Comparison of ENCODE assay signal across 10 cellular contexts in genomic region chr21:29182674-29183073, GRCh38. TPM values are rescaled to one million over a fixed set of nuclear protein-coding genes. Genes with fewer than 3 reads are reported as not detected.
DNase-seq lines count a peak whose midpoint lies in the region; TF ChIP-seq lines count a peak whose summit lies in the region.
"Had no signal": no experiment of that assay in that cellular context is flagged by ENCODE, and none has a peak within 500 bp of the region (broad histone marks: within the 10 kb centered on the region; RNA-seq: fewer than 3 reads in every experiment).

No MANE protein-coding gene starts in this region.

- H3K4me3 ChIP-seq in brain microvascular endothelial cell (ENCODE audit: low read depth, low read length): no peak overlapping the region

- intact Hi-C loops in activated naive CD4-positive, alpha-beta T cell treated with anti-CD3 and anti-CD28 coated beads for 36 hours (cut with micrococcal nuclease): loop anchor here (1.0 to 2.0 kb wide), 5 partner anchors 14 to 117 kb away; no protein-coding TSS in a partner anchor
- intact Hi-C loops in head of caudate nucleus (cut with DNase I): no loop called here

- H3K27ac ChIP-seq in brain microvascular endothelial cell: peak overlapping the region; percentile 99

- H3K27me3 Mint-ChIP-seq in activated naive CD4-positive, alpha-beta T cell treated with anti-CD3 and anti-CD28 coated beads for 36 hours (ENCODE audit: low read depth): no peaks in the 10 kb centered on the region
- H3K27me3 Mint-ChIP-seq in mesothelial cell of epicardium (ENCODE audit: low read depth) (no peaks in the 10 kb centered on the region), type B pancreatic cell (no peaks in the 10 kb centered on the region)

- in situ Hi-C loops in brain microvascular endothelial cell (cut with HindIII; ENCODE audit: low pct_ligation_motif_present, low sequenced_read_pairs): no loop called here

- H3K4me3 Mint-ChIP-seq in activated naive CD4-positive, alpha-beta T cell treated with anti-CD3 and anti-CD28 coated beads for 36 hours: no peak overlapping the region
- no peak overlapping the region for H3K4me3 Mint-ChIP-seq in mesothelial cell of epicardium
- peak overlapping the region; percentile 83 for H3K4me3 Mint-ChIP-seq in type B pancreatic cell

- H3K9me3 Mint-ChIP-seq in activated naive CD4-positive, alpha-beta T cell treated with anti-CD3 and anti-CD28 coated beads for 36 hours: no peaks in the 10 kb centered on the region
- H3K9me3 Mint-ChIP-seq in mesothelial cell of epicardium (no peaks in the 10 kb centered on the region), type B pancreatic cell (peaks cover 7% of the 10 kb centered on the region)

- H3K36me3 Mint-ChIP-seq in activated naive CD4-positive, alpha-beta T cell treated with anti-CD3 and anti-CD28 coated beads for 36 hours (ENCODE audit: low read depth): peaks cover 2% of the 10 kb centered on the region
- H3K36me3 Mint-ChIP-seq in mesothelial cell of epicardium (no peaks in the 10 kb centered on the region), type B pancreatic cell (no peaks in the 10 kb centered on the region)

- peaks cover 14% of the 10 kb centered on the region for H3K4me1 Mint-ChIP-seq in activated naive CD4-positive, alpha-beta T cell treated with anti-CD3 and anti-CD28 coated beads for 36 hours (ENCODE audit: low read depth)
- peaks cover 25% of the 10 kb centered on the region for H3K4me1 Mint-ChIP-seq in mesothelial cell of epicardium
- peaks cover 16% of the 10 kb centered on the region for H3K4me1 Mint-ChIP-seq in type B pancreatic cell (ENCODE audit: unreplicated experiment)

- H3K27ac Mint-ChIP-seq in activated naive CD4-positive, alpha-beta T cell treated with anti-CD3 and anti-CD28 coated beads for 36 hours: peak overlapping the region; percentile 93
- H3K27ac Mint-ChIP-seq in mesothelial cell of epicardium (peak overlapping the region; percentile 96), type B pancreatic cell (peak overlapping the region; percentile 94)

- no peak for TF ChIP-seq CTCF in brain microvascular endothelial cell (IDR thresholded peaks at IDR 0.05; ENCODE audit: low read depth, low read length, missing control alignments)
- TF ChIP-seq CTCF in mesothelial cell of epicardium (IDR thresholded peaks at IDR 0.05; ENCODE audit: unreplicated experiment): no peak
- TF ChIP-seq CTCF in type B pancreatic cell (conservative IDR thresholded peaks at IDR 0.05): no peak

- no peaks in the 10 kb centered on the region for H3K27me3 ChIP-seq in brain microvascular endothelial cell (replicated peaks)

- CTCF ChIA-PET in activated naive CD4-positive, alpha-beta T cell treated with anti-CD3 and anti-CD28 coated beads for 36 hours (lab: Charles Lee): interaction anchor here (0.6 kb wide), 1 partner anchor 108 kb away, joined by 7 read pairs; no protein-coding TSS in a partner anchor

- no peaks in the 10 kb centered on the region for H3K36me3 ChIP-seq in brain microvascular endothelial cell (replicated peaks)

- no peak for DNase-seq in activated naive CD4-positive, alpha-beta T cell treated with anti-CD3 and anti-CD28 coated beads for 36 hours
- DNase-seq in activated naive CD4-positive, alpha-beta T cell treated with Interleukin-2 at 50 U/mL for 16 hours: no peak
- DNase-seq in brain microvascular endothelial cell (peak; percentile 64), mesothelial cell of epicardium (ENCODE audit: low spot score in 2 of 2, unreplicated experiment in 2 of 2) (no peak), type B pancreatic cell (ENCODE audit: extremely low spot score, unreplicated experiment) (no peak), head of caudate nucleus (no peak), RKO (ENCODE audit: low spot score) (no peak), NCI-H446 (lab: John Stamatoyannopoulos, UW) (no peak)
- DNase-seq: activated naive CD4-positive, alpha-beta T cell treated with anti-CD3 and anti-CD28 coated beads, Interleukin-2, amount 50 U/mL, for 16 hours; stimulated activated CD4-positive, alpha-beta T cell treated with anti-CD3 and anti-CD28 coated beads, Interleukin-2, amount 100 ng/mL, for 48 hours had no signal

RNA-seq across cellular contexts. Expression of gene MAP3K7CL, which starts 52.2 kb away (rescaled TPM):
- 1 to 10 TPM; 4.9 to 6.3 TPM for total RNA-seq in activated naive CD4-positive, alpha-beta T cell treated with anti-CD3 and anti-CD28 coated beads for 36 hours
- total RNA-seq in mesothelial cell of epicardium (0.13 to 0.49 TPM (median 0.34 TPM) in 3 replicates), type B pancreatic cell (ENCODE audit: low replicate concordance) (5.3 TPM in 1 of 2 replicates, not detected in the other)
